In the genomic region with DNA sequence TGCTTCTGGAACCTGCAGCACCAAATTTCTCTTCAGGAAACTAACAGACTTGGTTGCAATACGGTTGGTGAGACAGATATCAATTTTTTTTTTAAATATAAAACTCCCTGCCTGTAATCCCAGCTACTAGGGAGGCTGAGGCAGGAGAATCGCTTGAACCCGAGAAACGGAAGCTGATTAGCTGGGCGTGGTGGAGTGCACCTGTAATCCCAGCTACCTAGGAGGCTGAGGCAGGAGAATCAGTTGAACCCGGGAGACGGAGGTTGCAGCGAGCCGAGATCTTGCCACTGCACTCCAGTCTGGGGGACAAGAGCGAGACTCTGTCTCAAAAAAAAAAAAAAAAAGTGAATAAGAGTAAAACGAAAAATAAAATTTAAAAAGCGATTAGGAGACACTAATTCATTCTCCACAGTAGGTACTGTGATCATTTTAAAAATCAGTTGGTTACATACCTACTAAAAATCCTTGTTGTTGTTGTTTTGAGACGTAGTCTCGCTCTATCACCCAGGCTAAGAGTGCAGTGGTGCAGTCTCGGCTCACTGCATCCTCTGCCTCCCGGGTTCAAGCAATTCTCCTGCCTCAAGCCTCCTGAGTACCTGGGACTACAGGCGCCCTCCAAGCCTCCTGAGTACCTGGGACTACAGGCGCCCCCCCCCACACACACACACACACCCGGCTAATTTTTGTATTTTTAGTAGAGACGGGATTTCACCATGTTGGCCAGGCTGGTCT, we compare ENCODE assay signal across 1 cellular context.
TF ChIP-seq lines count a peak whose summit lies in the region.

No MANE protein-coding gene starts in this region.

TF ChIP-seq in neural cell, 6 proteins besides CTCF, POLR2A, EP300 and RAD21 (continued from another document):
- TF ChIP-seq, protein P1, sequence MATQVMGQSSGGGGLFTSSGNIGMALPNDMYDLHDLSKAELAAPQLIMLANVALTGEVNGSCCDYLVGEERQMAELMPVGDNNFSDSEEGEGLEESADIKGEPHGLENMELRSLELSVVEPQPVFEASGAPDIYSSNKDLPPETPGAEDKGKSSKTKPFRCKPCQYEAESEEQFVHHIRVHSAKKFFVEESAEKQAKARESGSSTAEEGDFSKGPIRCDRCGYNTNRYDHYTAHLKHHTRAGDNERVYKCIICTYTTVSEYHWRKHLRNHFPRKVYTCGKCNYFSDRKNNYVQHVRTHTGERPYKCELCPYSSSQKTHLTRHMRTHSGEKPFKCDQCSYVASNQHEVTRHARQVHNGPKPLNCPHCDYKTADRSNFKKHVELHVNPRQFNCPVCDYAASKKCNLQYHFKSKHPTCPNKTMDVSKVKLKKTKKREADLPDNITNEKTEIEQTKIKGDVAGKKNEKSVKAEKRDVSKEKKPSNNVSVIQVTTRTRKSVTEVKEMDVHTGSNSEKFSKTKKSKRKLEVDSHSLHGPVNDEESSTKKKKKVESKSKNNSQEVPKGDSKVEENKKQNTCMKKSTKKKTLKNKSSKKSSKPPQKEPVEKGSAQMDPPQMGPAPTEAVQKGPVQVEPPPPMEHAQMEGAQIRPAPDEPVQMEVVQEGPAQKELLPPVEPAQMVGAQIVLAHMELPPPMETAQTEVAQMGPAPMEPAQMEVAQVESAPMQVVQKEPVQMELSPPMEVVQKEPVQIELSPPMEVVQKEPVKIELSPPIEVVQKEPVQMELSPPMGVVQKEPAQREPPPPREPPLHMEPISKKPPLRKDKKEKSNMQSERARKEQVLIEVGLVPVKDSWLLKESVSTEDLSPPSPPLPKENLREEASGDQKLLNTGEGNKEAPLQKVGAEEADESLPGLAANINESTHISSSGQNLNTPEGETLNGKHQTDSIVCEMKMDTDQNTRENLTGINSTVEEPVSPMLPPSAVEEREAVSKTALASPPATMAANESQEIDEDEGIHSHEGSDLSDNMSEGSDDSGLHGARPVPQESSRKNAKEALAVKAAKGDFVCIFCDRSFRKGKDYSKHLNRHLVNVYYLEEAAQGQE (IDR thresholded peaks at IDR 0.05; ENCODE audit: borderline replicate concordance): no peak
- TF ChIP-seq SMC3 (conservative IDR thresholded peaks at IDR 0.05; ENCODE audit: poor library complexity) (no peak), MXI1 (conservative IDR thresholded peaks at IDR 0.05; ENCODE audit: poor library complexity, severe bottlenecking) (no peak), TAF1 (IDR thresholded peaks at IDR 0.05; ENCODE audit: low read depth) (no peak)
